In the genomic region with DNA sequence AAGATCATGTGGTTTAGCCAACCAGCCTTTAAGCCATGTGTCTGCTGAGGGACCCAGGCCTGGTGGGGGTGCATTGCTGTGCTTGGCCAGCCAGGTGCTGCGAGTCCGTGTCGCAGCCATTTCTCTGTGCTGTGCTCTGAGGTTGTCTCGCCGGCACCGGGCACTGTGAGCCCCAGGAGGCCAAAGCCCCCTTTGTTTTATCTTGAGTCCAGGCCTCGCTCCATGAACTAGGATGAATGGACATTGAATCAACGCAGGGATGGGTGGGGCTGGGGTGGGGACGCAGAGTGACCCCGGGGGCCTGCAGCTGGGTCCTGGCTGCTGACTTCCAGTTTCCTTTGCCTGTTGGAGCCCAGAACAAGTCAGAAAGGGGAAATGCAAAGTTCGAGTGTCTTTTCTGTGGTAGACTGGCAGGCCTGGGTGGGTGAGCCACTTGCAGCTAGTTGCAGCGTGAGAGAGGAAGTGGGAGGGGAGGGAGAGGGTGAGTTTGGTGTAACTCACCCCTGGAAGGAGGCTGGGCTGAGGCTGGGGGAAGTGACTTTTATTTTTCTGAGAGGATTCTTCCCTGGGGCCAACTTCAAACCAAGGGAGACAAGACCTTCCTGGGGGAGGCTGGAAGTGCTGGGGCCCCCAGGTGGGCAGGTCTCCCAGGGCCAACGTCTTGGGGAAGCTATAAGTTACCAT, we compare ENCODE assay signal across 8 cellular contexts.
A peak's percentile ranks its signal among the peaks of the same experiment; 100 is the strongest.
DNase-seq lines count a peak whose midpoint lies in the region; ATAC-seq lines count a peak whose summit lies in the region.

No MANE protein-coding gene starts in this region.

- peak overlapping the region; percentile 63 for H3K9ac ChIP-seq in iPS-18a (ENCODE audit: low read length)

- no peaks in the 10 kb centered on the region for H3K27me3 Mint-ChIP-seq in activated naive CD8-positive, alpha-beta T cell treated with anti-CD3 and anti-CD28 coated beads for 36 hours

- ATAC-seq in GM18861 (IDR thresholded peaks at IDR 0.05; ENCODE audit: unreplicated experiment) (peak; percentile 35), HG03060 (IDR thresholded peaks at IDR 0.05; ENCODE audit: low read depth, unreplicated experiment) (peak; percentile 46)

- peak overlapping the region; percentile 10; the same call in 1 of the 2 replicates for H3K27ac ChIP-seq in SJSA1
- H3K27ac ChIP-seq in iPS-18a (ENCODE audit: low read length), result peak overlapping the region; percentile 30

- H3K36me3 ChIP-seq in SJSA1 (peaks cover 38% of the 10 kb centered on the region), iPS-18a (ENCODE audit: control insufficient read depth, low read depth, low read length) (peaks cover 7% of the 10 kb centered on the region)

- H3K9me3 Mint-ChIP-seq in activated naive CD8-positive, alpha-beta T cell treated with anti-CD3 and anti-CD28 coated beads for 36 hours, result peaks cover 4% of the 10 kb centered on the region

- H3K4me1 ChIP-seq in SJSA1 (replicated peaks), result peaks cover 28% of the 10 kb centered on the region
- H3K4me1 ChIP-seq in iPS-18a (ENCODE audit: control insufficient read depth, low read depth, low read length), result peaks cover 38% of the 10 kb centered on the region

- DNase-seq in SJSA1 (ENCODE audit: low read depth in 1 of 2, low spot score in 2 of 2), result no peak
- peak; percentile 81 for DNase-seq in activated naive CD8-positive, alpha-beta T cell treated with anti-CD3 and anti-CD28 coated beads for 36 hours
- DNase-seq in stimulated activated CD4-positive, alpha-beta T cell treated with anti-CD3 and anti-CD28 coated beads, TNF-alpha, amount 100 ng/mL, for 4 hours (ENCODE audit: low read depth in 3 of 3), result peak in 2 of 3 experiments; percentile 53 to 74
- DNase-seq in NCI-H748 (lab: John Stamatoyannopoulos, UW; ENCODE audit: unreplicated experiment), result no peak
- no peak for DNase-seq in NCI-H510A (lab: John Stamatoyannopoulos, UW)

- H3K4me1 Mint-ChIP-seq in activated naive CD8-positive, alpha-beta T cell treated with anti-CD3 and anti-CD28 coated beads for 36 hours, result peaks cover 76% of the 10 kb centered on the region

- H3K27me3 ChIP-seq in SJSA1 (replicated peaks), result no peaks in the 10 kb centered on the region
- no peaks in the 10 kb centered on the region for H3K27me3 ChIP-seq in iPS-18a (ENCODE audit: control insufficient read depth, insufficient read depth, low read length)

- peaks cover 62% of the 10 kb centered on the region for H3K36me3 Mint-ChIP-seq in activated naive CD8-positive, alpha-beta T cell treated with anti-CD3 and anti-CD28 coated beads for 36 hours

- H3K4me3 Mint-ChIP-seq in activated naive CD8-positive, alpha-beta T cell treated with anti-CD3 and anti-CD28 coated beads for 36 hours, result peak overlapping the region; percentile 62

- H3K4me3 ChIP-seq in SJSA1 (no peak overlapping the region), iPS-18a (ENCODE audit: low read length) (peak overlapping the region; percentile 52)

- H3K9me3 ChIP-seq in SJSA1 (replicated peaks), result no peaks in the 10 kb centered on the region
- no peaks in the 10 kb centered on the region for H3K9me3 ChIP-seq in iPS-18a (ENCODE audit: control insufficient read depth, low read depth, low read length)

- H3K27ac Mint-ChIP-seq in activated naive CD8-positive, alpha-beta T cell treated with anti-CD3 and anti-CD28 coated beads for 36 hours, result peak overlapping the region; percentile 86

Comparison
In these comparisons a context has a peak if more than half of its experiments do, and no peak if none do; other contexts are left out.
1. DNase-seq: peak in activated naive CD8-positive, alpha-beta T cell treated with anti-CD3 and anti-CD28 coated beads for 36 hours (single experiment) and stimulated activated CD4-positive, alpha-beta T cell treated with anti-CD3 and anti-CD28 coated beads, TNF-alpha, amount 100 ng/mL, for 4 hours (2 of 3); none in SJSA1 (0 of 2), NCI-H748 (single experiment) and NCI-H510A (single experiment).